ENCODE assay signal across 8 cellular contexts in the genomic region with DNA sequence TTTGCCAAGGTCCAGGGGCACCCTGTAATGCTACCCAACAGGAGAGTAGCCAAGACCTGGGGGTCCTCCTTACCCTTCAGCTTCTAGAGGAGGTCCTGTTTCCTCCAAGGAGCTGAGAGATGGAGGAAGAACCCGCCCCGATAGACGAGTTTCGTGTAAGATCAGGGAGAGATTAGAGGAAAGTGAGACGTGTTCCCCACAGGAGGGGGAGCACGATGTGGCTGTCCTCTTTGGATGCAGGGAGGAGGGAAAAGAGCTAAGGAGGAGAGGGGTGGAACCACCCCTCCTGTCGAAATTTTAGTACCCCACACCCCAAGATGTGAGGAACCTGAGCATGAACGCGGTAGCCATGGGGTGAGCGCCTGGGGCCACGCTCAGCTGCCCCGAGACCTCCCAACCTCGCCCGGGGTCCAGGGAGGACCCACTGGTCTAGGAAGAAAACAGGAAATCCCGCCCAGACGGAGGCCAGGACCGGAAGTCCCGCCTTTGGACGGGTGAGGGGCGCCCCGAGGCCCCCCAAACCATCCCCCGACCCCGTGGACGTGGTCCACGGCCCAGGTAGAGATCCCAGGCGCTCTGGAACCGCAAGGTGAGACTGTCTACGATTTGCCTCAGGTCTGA. TPM values are rescaled to one million over a fixed set of nuclear protein-coding genes. Genes with fewer than 3 reads are reported as not detected.
A peak's percentile ranks its signal among the peaks of the same experiment; 100 is the strongest.
DNase-seq lines count a peak whose midpoint lies in the region; ATAC-seq and TF ChIP-seq lines count a peak whose summit lies in the region.

No MANE protein-coding gene starts in this region.

- peak overlapping the region; percentile 71 for H3K18ac ChIP-seq in H9 (ENCODE audit: insufficient read length, low read depth, low read length)

- H2BK20ac ChIP-seq in H9 (ENCODE audit: low read depth, low read length, poor library complexity, severe bottlenecking): no peak overlapping the region

- ATAC-seq in activated naive CD8-positive, alpha-beta T cell treated with anti-CD3 and anti-CD28 coated beads, Interleukin-2, amount 10 ng/mL, durations not matched to agents 7 days and 5 days (ENCODE audit: low read depth): no peak
- ATAC-seq in GM18909 (IDR thresholded peaks at IDR 0.05; ENCODE audit: poor library complexity, unreplicated experiment): no peak

- H2BK12ac ChIP-seq in H9 (ENCODE audit: insufficient read length, low read depth, low read length): no peak overlapping the region

- H3K4me3 ChIP-seq in AG09309 (ENCODE audit: control insufficient read depth, low read depth, low read length): peak overlapping the region; percentile 96
- peak overlapping the region; percentile 90 to 91 for H3K4me3 ChIP-seq in right atrium auricular region
- H3K4me3 ChIP-seq in retinal pigment epithelial cell (ENCODE audit: low read length): peak overlapping the region; percentile 99

- H3K23ac ChIP-seq in H9 (ENCODE audit: insufficient read length, low read depth, low read length): no peak overlapping the region

- peak overlapping the region; percentile 86 for H3K9ac ChIP-seq in H9 (ENCODE audit: extremely low read depth, insufficient read length, low read length)

- peaks cover 15% of the 10 kb centered on the region for H3K36me3 ChIP-seq in right atrium auricular region

- peaks cover 11% of the 10 kb centered on the region for H3K23me2 ChIP-seq in H9 (ENCODE audit: insufficient read length, low read depth, low read length, poor library complexity, severe bottlenecking)

- H3K27me3 ChIP-seq in H9 (ENCODE audit: insufficient read depth, low read length) (no peaks in the 10 kb centered on the region), right atrium auricular region (no peaks in the 10 kb centered on the region)

- no peak for DNase-seq in AG09309 (ENCODE audit: low read depth)
- peak; percentile 65 for DNase-seq in H9
- peak; percentile 48 for DNase-seq in RPMI7951 (ENCODE audit: low read depth)
- peak; percentile 75 for DNase-seq in activated naive CD8-positive, alpha-beta T cell treated with anti-CD3 and anti-CD28 coated beads, Interleukin-2, amount 10 ng/mL, durations not matched to agents 7 days and 5 days
- no peak for DNase-seq in right atrium auricular region (ENCODE audit: low spot score)
- DNase-seq in retinal pigment epithelial cell (ENCODE audit: low read depth): no peak
- DNase-seq in NCI-H2029 treated with DMSO at 0.1 percent for 48 hours (lab: John Stamatoyannopoulos, UW): no peak

- H2BK5ac ChIP-seq in H9 (ENCODE audit: insufficient read length, low read length): peak overlapping the region; percentile 27

- no peaks in the 10 kb centered on the region; the same call in 1 of the 2 replicates for H3K79me2 ChIP-seq in H9 (ENCODE audit: insufficient read depth, low read length)

- no peak overlapping the region for H3K56ac ChIP-seq in H9 (ENCODE audit: insufficient read length, low read depth, low read length)

- peaks cover 21 to 34% (median 24%) of the 10 kb centered on the region in 3 experiments for H3K36me3 Mint-ChIP-seq in H9 (ENCODE audit: insufficient read depth in 1 of 3, low read depth in 3 of 3)
- peaks cover 9% of the 10 kb centered on the region for H3K36me3 Mint-ChIP-seq in activated naive CD8-positive, alpha-beta T cell treated with anti-CD3 and anti-CD28 coated beads, Interleukin-2, amount 10 ng/mL, durations not matched to agents 7 days and 5 days

- no peak overlapping the region for H2BK120ac ChIP-seq in H9 (ENCODE audit: low read depth, low read length, poor library complexity, severe bottlenecking)

- no peak overlapping the region for H3K4me3 Mint-ChIP-seq in H9
- H3K4me3 Mint-ChIP-seq in activated naive CD8-positive, alpha-beta T cell treated with anti-CD3 and anti-CD28 coated beads, Interleukin-2, amount 10 ng/mL, durations not matched to agents 7 days and 5 days: no peak overlapping the region

- no peak overlapping the region for H4K5ac ChIP-seq in H9 (ENCODE audit: insufficient read length, low read depth, low read length)

- no peak overlapping the region for H4K91ac ChIP-seq in H9 (ENCODE audit: insufficient read length, low read depth, low read length)

- H3K27ac Mint-ChIP-seq in H9: no peak overlapping the region; a peak in 1 of 7 replicates
- no peak overlapping the region for H3K27ac Mint-ChIP-seq in activated naive CD8-positive, alpha-beta T cell treated with anti-CD3 and anti-CD28 coated beads, Interleukin-2, amount 10 ng/mL, durations not matched to agents 7 days and 5 days

- no peaks in the 10 kb centered on the region for H3K79me1 ChIP-seq in H9 (ENCODE audit: insufficient read depth, low read depth, low read length, poor library complexity, severe bottlenecking)

- no peak overlapping the region for H3T11ph ChIP-seq in H9 (ENCODE audit: low read length)

- H2BK15ac ChIP-seq in H9 (ENCODE audit: low read depth, low read length): no peak overlapping the region

- no peak overlapping the region for H2AK5ac ChIP-seq in H9 (ENCODE audit: insufficient read length, low read length)

- peak overlapping the region; percentile 59 for H3K4me2 ChIP-seq in H9 (ENCODE audit: insufficient read depth, insufficient read length, low read length)

- H4K8ac ChIP-seq in H9 (replicated peaks; ENCODE audit: insufficient read length, low read depth, low read length): no peak overlapping the region

- H3K27ac ChIP-seq in H9 (ENCODE audit: insufficient read length, low read depth, low read length) (peak overlapping the region; percentile 3), right atrium auricular region (peak overlapping the region; percentile 98)

- H3K4me1 ChIP-seq in H9 (ENCODE audit: insufficient read depth, low read length) (no peaks in the 10 kb centered on the region), right atrium auricular region (peaks cover 0 to 28% of the 10 kb centered on the region in 2 donors)

- no peak overlapping the region; the same call in 1 of the 2 replicates for H3K4ac ChIP-seq in H9 (ENCODE audit: low read depth, low read length)

- H4K20me1 ChIP-seq in H9 (ENCODE audit: control insufficient read depth, insufficient read depth, insufficient read length): no peaks in the 10 kb centered on the region

- H3K9me3 ChIP-seq in H9 (ENCODE audit: control insufficient read depth, low read depth, low read length) (no peaks in the 10 kb centered on the region), right atrium auricular region (no peaks in the 10 kb centered on the region)

- H3K14ac ChIP-seq in H9 (ENCODE audit: insufficient read depth, low read length): peak overlapping the region; percentile 89

- TF ChIP-seq CTCF in AG09309 (IDR thresholded peaks at IDR 0.05; ENCODE audit: control insufficient read depth, insufficient read depth, low read depth, low read length, missing control alignments): no peak
- no peak for TF ChIP-seq CTCF in H9 (conservative IDR thresholded peaks at IDR 0.05)
- no peak for TF ChIP-seq CTCF in right atrium auricular region (IDR thresholded peaks at IDR 0.05)
- no peak for TF ChIP-seq CTCF in retinal pigment epithelial cell (conservative IDR thresholded peaks at IDR 0.05; ENCODE audit: low read depth, low read length)

- POLR2A ChIA-PET in activated naive CD8-positive, alpha-beta T cell treated with anti-CD3 and anti-CD28 coated beads, Interleukin-2, amount 10 ng/mL, durations not matched to agents 7 days and 5 days (lab: Charles Lee): interaction anchor here (0.6 to 3.1 kb wide), 6 partner anchors 9 to 63 kb away, joined by 4 to 25 read pairs (median 7); partner anchors contain the start of genes ATF5, FUZ, NUP62 and PNKP

- H3K4me1 Mint-ChIP-seq in H9: peaks cover 18 to 25% of the 10 kb centered on the region in 2 experiments
- H3K4me1 Mint-ChIP-seq in activated naive CD8-positive, alpha-beta T cell treated with anti-CD3 and anti-CD28 coated beads, Interleukin-2, amount 10 ng/mL, durations not matched to agents 7 days and 5 days: peaks cover 32% of the 10 kb centered on the region

- no CpG with 5 or more reads among the region's 28 CpGs for WGBS in H9 (ENCODE audit: extremely low coverage, insufficient read length, low lambda C conversion rate)

- no peaks in the 10 kb centered on the region for H3K9me3 Mint-ChIP-seq in H9
- H3K9me3 Mint-ChIP-seq in activated naive CD8-positive, alpha-beta T cell treated with anti-CD3 and anti-CD28 coated beads, Interleukin-2, amount 10 ng/mL, durations not matched to agents 7 days and 5 days: no peaks in the 10 kb centered on the region

- H3K27me3 Mint-ChIP-seq in H9 (ENCODE audit: low read depth): no peaks in the 10 kb centered on the region
- H3K27me3 Mint-ChIP-seq in activated naive CD8-positive, alpha-beta T cell treated with anti-CD3 and anti-CD28 coated beads, Interleukin-2, amount 10 ng/mL, durations not matched to agents 7 days and 5 days: no peaks in the 10 kb centered on the region

- no peak overlapping the region for H2AFZ ChIP-seq in H9 (ENCODE audit: low read length)

RNA-seq across cellular contexts. Expression of gene AKT1S1, which starts 1.2 kb away (rescaled TPM):
- total RNA-seq in H9 (2021): 43.5 and 44.6 TPM in 2 replicates
- total RNA-seq in RPMI7951 (2014; rRNA removed; shearing (Covaris generic)): 10.8 and 15.3 TPM in 2 replicates
- 10 to 100 TPM; 17.3 to 19.9 TPM for total RNA-seq in activated naive CD8-positive, alpha-beta T cell treated with anti-CD3 and anti-CD28 coated beads, Interleukin-2, amount 10 ng/mL, durations not matched to agents 7 days and 5 days
- 10 to 100 TPM; 20.6 to 25.8 TPM for total RNA-seq in right atrium auricular region

RNA-seq across cellular contexts. Expression of gene TBC1D17, which starts 1.6 kb away (rescaled TPM):
- total RNA-seq in H9 (2021) (33.6 and 33.9 TPM in 2 replicates), right atrium auricular region (10 to 100 TPM; 20.4 to 27.5 TPM)
- total RNA-seq in RPMI7951 (2014; rRNA removed; shearing (Covaris generic)): 10.3 and 12.3 TPM in 2 replicates
- total RNA-seq in activated naive CD8-positive, alpha-beta T cell treated with anti-CD3 and anti-CD28 coated beads, Interleukin-2, amount 10 ng/mL, durations not matched to agents 7 days and 5 days: 10 to 100 TPM; 51.3 to 53.4 TPM

RNA-seq across cellular contexts. Expression of gene PNKP, which starts 8.5 kb away (rescaled TPM):
- 144 and 157 TPM in 2 replicates for total RNA-seq in H9 (2021)
- total RNA-seq in RPMI7951 (2014; rRNA removed; shearing (Covaris generic)): 22.7 and 29.7 TPM in 2 replicates
- total RNA-seq in activated naive CD8-positive, alpha-beta T cell treated with anti-CD3 and anti-CD28 coated beads, Interleukin-2, amount 10 ng/mL, durations not matched to agents 7 days and 5 days: 100 to 1,000 TPM; 144 to 160 TPM
- 10 to 100 TPM; 29.2 to 32.5 TPM for total RNA-seq in right atrium auricular region

RNA-seq across cellular contexts. Expression of gene IL4I1, which starts 20.8 kb away (rescaled TPM):
- total RNA-seq in H9 (2021) (0.29 and 0.61 TPM in 2 replicates), right atrium auricular region (under 1 TPM in 1 of 2 donors, not detected in 1; 0.43 TPM)
- total RNA-seq in RPMI7951 (2014; rRNA removed; shearing (Covaris generic)): 0.39 and 1.3 TPM in 2 replicates
- total RNA-seq in activated naive CD8-positive, alpha-beta T cell treated with anti-CD3 and anti-CD28 coated beads, Interleukin-2, amount 10 ng/mL, durations not matched to agents 7 days and 5 days: 1 to 10 TPM; 1.4 to 1.7 TPM

RNA-seq across cellular contexts. Expression of gene PTOV1, which starts 25.0 kb away (rescaled TPM):
- total RNA-seq in H9 (2021) (309 and 317 TPM in 2 replicates), right atrium auricular region (10 to 100 TPM; 64.6 to 81.0 TPM)
- total RNA-seq in RPMI7951 (2014; rRNA removed; shearing (Covaris generic)): 89.9 and 100 TPM in 2 replicates
- total RNA-seq in activated naive CD8-positive, alpha-beta T cell treated with anti-CD3 and anti-CD28 coated beads, Interleukin-2, amount 10 ng/mL, durations not matched to agents 7 days and 5 days: 100 to 1,000 TPM in 1 of 2 experiments, 10 to 100 TPM in 1; 99.7 to 102 TPM

Comparison
In these comparisons a context has a peak if more than half of its experiments do, and no peak if none do; other contexts are left out.
1. DNase-seq: peak in H9 (single experiment), RPMI7951 (single experiment) and activated naive CD8-positive, alpha-beta T cell treated with anti-CD3 and anti-CD28 coated beads, Interleukin-2, amount 10 ng/mL, durations not matched to agents 7 days and 5 days (single experiment); none in AG09309 (single experiment), right atrium auricular region (single experiment), retinal pigment epithelial cell (single experiment) and NCI-H2029 treated with DMSO at 0.1 percent for 48 hours (single experiment).
2. Peak in every context shown above with its lines, with median percentiles within 50 percentile points of each other: H3K4me3 ChIP-seq.